In the genomic region with DNA sequence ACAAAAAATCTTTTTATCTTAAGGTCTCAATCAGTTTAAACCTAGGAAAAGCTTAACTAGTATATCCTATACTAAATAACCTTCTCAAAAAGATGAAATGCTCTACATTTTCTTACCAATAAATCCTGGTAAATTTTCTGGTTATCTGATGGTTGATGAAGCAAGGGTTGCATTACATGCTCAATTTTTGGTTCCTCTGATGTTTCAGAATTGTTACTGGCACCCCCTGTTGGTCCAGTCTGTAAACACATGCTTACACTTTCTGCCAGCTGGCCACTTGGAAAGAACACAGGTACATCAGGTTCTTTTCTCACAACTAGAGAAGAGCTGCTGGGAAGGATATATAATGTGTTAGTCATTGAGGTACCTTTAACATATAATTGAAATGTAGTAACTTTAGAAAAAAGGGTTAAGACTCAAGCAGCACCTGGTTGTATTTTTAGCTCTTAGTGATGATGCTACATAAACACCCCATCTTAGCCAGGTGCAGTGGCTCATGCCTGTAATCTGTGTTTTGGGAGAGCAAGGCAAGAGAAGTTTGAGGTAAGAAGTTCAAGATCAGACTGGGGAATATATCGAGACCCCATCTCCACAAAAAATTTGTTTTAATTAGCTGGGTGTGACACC, we compare ENCODE assay signal across 1 cellular context.
TF ChIP-seq lines count a peak whose summit lies in the region.

No MANE protein-coding gene starts in this region.

TF ChIP-seq in GM23338, 12 proteins besides CTCF, POLR2A, EP300 and RAD21 (continued from another document):
- TF ChIP-seq, protein P1, sequence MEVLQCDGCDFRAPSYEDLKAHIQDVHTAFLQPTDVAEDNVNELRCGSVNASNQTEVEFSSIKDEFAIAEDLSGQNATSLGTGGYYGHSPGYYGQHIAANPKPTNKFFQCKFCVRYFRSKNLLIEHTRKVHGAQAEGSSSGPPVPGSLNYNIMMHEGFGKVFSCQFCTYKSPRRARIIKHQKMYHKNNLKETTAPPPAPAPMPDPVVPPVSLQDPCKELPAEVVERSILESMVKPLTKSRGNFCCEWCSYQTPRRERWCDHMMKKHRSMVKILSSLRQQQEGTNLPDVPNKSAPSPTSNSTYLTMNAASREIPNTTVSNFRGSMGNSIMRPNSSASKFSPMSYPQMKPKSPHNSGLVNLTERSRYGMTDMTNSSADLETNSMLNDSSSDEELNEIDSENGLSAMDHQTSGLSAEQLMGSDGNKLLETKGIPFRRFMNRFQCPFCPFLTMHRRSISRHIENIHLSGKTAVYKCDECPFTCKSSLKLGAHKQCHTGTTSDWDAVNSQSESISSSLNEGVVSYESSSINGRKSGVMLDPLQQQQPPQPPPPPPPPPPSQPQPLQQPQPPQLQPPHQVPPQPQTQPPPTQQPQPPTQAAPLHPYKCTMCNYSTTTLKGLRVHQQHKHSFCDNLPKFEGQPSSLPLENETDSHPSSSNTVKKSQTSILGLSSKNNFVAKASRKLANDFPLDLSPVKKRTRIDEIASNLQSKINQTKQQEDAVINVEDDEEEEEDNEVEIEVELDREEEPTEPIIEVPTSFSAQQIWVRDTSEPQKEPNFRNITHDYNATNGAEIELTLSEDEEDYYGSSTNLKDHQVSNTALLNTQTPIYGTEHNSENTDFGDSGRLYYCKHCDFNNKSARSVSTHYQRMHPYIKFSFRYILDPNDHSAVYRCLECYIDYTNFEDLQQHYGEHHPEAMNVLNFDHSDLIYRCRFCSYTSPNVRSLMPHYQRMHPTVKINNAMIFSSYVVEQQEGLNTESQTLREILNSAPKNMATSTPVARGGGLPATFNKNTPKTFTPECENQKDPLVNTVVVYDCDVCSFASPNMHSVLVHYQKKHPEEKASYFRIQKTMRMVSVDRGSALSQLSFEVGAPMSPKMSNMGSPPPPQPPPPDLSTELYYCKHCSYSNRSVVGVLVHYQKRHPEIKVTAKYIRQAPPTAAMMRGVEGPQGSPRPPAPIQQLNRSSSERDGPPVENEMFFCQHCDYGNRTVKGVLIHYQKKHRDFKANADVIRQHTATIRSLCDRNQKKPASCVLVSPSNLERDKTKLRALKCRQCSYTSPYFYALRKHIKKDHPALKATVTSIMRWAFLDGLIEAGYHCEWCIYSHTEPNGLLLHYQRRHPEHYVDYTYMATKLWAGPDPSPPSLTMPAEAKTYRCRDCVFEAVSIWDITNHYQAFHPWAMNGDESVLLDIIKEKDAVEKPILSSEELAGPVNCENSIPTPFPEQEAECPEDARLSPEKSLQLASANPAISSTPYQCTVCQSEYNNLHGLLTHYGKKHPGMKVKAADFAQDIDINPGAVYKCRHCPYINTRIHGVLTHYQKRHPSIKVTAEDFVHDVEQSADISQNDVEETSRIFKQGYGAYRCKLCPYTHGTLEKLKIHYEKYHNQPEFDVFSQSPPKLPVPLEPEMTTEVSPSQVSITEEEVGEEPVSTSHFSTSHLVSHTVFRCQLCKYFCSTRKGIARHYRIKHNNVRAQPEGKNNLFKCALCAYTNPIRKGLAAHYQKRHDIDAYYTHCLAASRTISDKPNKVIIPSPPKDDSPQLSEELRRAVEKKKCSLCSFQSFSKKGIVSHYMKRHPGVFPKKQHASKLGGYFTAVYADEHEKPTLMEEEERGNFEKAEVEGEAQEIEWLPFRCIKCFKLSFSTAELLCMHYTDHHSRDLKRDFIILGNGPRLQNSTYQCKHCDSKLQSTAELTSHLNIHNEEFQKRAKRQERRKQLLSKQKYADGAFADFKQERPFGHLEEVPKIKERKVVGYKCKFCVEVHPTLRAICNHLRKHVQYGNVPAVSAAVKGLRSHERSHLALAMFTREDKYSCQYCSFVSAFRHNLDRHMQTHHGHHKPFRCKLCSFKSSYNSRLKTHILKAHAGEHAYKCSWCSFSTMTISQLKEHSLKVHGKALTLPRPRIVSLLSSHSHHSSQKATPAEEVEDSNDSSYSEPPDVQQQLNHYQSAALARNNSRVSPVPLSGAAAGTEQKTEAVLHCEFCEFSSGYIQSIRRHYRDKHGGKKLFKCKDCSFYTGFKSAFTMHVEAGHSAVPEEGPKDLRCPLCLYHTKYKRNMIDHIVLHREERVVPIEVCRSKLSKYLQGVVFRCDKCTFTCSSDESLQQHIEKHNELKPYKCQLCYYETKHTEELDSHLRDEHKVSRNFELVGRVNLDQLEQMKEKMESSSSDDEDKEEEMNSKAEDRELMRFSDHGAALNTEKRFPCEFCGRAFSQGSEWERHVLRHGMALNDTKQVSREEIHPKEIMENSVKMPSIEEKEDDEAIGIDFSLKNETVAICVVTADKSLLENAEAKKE (CRISPR knock-in tag; IDR thresholded peaks at IDR 0.05), result no peak
- TF ChIP-seq STAT1 (IDR thresholded peaks at IDR 0.05; ENCODE audit: unreplicated experiment) (no peak), CREB1 (CRISPR knock-in tag; IDR thresholded peaks at IDR 0.05; ENCODE audit: low read depth) (no peak), JUNB (IDR thresholded peaks at IDR 0.05; ENCODE audit: unreplicated experiment) (no peak), ZNF114 (CRISPR knock-in tag; IDR thresholded peaks at IDR 0.05) (no peak), EZH2 (IDR thresholded peaks at IDR 0.05; ENCODE audit: low read depth, unreplicated experiment) (no peak), NANOG (IDR thresholded peaks at IDR 0.05; ENCODE audit: borderline replicate concordance) (no peak), ZNF331 (CRISPR knock-in tag; IDR thresholded peaks at IDR 0.05; ENCODE audit: low read depth) (no peak), POLR2AphosphoS5 (IDR thresholded peaks at IDR 0.05; ENCODE audit: low read depth) (no peak)
